ENCODE assay signal across 22 cellular contexts in the genomic region with DNA sequence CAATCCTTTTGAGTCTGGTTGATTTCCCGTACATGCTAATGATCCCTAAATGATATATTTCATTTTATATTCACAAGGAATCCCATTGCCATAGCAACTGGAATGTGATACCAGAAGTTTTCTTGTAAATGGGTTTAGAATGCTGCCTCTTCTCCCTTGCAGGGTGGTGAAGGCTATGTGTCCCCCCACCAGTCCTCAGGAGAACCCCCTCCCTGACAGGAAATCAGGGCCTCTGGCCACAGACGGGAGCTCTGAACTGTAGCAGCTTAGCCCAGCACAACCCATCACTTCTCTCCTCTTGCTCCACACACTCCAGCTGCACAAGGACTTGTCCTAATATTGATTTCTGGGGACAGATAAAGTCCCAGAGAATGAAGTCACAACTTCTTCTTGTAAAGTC.
DNase-seq lines count a peak whose midpoint lies in the region; ATAC-seq and TF ChIP-seq lines count a peak whose summit lies in the region.
"Had no signal": no experiment of that assay in that cellular context is flagged by ENCODE, and none has a peak within 500 bp of the region (broad histone marks: within the 10 kb centered on the region; RNA-seq: fewer than 3 reads in every experiment).

No MANE protein-coding gene starts in this region.

- peaks cover 26% of the 10 kb centered on the region for H3K4me1 Mint-ChIP-seq in activated CD4-positive, alpha-beta T cell treated with anti-CD3 and anti-CD28 coated beads, Interleukin-2, amount 10 ng/mL, durations not matched to agents 24 days and 14 days
- peaks cover 14% of the 10 kb centered on the region for H3K4me1 Mint-ChIP-seq in T-helper 17 cell

- no peak for ATAC-seq in T-helper 17 cell
- ATAC-seq: body of pancreas, psoas muscle had no signal

- 54% methylated on average over 2 of the region's 2 CpGs for WGBS in esophagus muscularis mucosa
- WGBS in spleen, 5 donors, result 21 to 37% (median 26%) methylated on average over 2 of the region's 2 CpGs

- no peak overlapping the region for H3K4me3 Mint-ChIP-seq in activated CD4-positive, alpha-beta T cell treated with anti-CD3 and anti-CD28 coated beads, Interleukin-2, amount 10 ng/mL, durations not matched to agents 24 days and 14 days
- H3K4me3 Mint-ChIP-seq in T-helper 17 cell, result no peak overlapping the region
- H3K4me3 Mint-ChIP-seq: activated CD4-positive, alpha-beta memory T cell treated with anti-CD3 and anti-CD28 coated beads for 36 hours; CD4-positive, alpha-beta T cell; T-cell had no signal

- H3K27ac ChIP-seq in esophagus muscularis mucosa (replicated peaks in 1 of 4) (no peak overlapping the region), spleen (no peak overlapping the region), substantia nigra (ENCODE audit: low read depth, low read length, poor library complexity, severe bottlenecking) (no peak overlapping the region)
- H3K27ac ChIP-seq: body of pancreas, psoas muscle, SJSA1, stomach, tibial nerve had no signal

- H3K9me3 ChIP-seq in T-helper 17 cell (ENCODE audit: control insufficient read depth, low read length, poor library complexity, severe bottlenecking), result no peaks in the 10 kb centered on the region
- no peaks in the 10 kb centered on the region for H3K9me3 ChIP-seq in esophagus muscularis mucosa
- H3K9me3 ChIP-seq in spleen, result peaks cover 0 to 10% (median 0%) of the 10 kb centered on the region in 8 donors
- H3K9me3 ChIP-seq: body of pancreas, psoas muscle, SJSA1, stomach, tibial nerve had no signal

- TF ChIP-seq POLR2A in esophagus muscularis mucosa (IDR thresholded peaks at IDR 0.05; ENCODE audit: low read depth) (no peak), spleen (IDR thresholded peaks at IDR 0.05) (no peak)

- DNase-seq in activated CD4-positive, alpha-beta T cell treated with anti-CD3 and anti-CD28 coated beads, Interleukin-2, amount 10 ng/mL, durations not matched to agents 24 days and 14 days, result peak; percentile 53
- DNase-seq in activated CD4-positive, alpha-beta T cell treated with anti-CD3 and anti-CD28 coated beads for 1 hour, result no peak
- DNase-seq in T-helper 17 cell (no peak), esophagus muscularis mucosa (ENCODE audit: extremely low spot score) (peak; percentile 34), spleen (peak; percentile 13), NCI-H524 (lab: John Stamatoyannopoulos, UW) (no peak), GDM1 (lab: John Stamatoyannopoulos, UW) (no peak), substantia nigra (lab: John Stamatoyannopoulos, UW) (no peak)
- DNase-seq: 8988T; activated naive CD4-positive, alpha-beta T cell treated with Interleukin-2 at 50 U/mL for 16 hours; activated T-cell treated with anti-CD3 and anti-CD28 coated beads, Interleukin-2, amount 50 U/mL, for 4 hours; body of pancreas; CD4-positive, alpha-beta T cell; glutamatergic neuron; Karpas-422; NCI-H146; psoas muscle; stomach; T-cell had no signal

- H3K4me1 ChIP-seq in esophagus muscularis mucosa, result peaks cover 0 to 2% (median 0%) of the 10 kb centered on the region in 4 donors
- peaks cover 0 to 31% (median 7%) of the 10 kb centered on the region in 6 donors for H3K4me1 ChIP-seq in spleen
- H3K4me1 ChIP-seq: body of pancreas, psoas muscle, SJSA1, stomach had no signal

- intact Hi-C loops in activated CD4-positive, alpha-beta T cell treated with anti-CD3 and anti-CD28 coated beads, Interleukin-2, amount 10 ng/mL, durations not matched to agents 24 days and 14 days (cut with micrococcal nuclease), result loop anchor here (10.0 kb wide), 1 partner anchor 283 kb away; no protein-coding TSS in a partner anchor
- intact Hi-C loops in esophagus muscularis mucosa (cut with DNase I), result no loop called here
- intact Hi-C loops in spleen (cut with DNase I; ENCODE audit: low total_unique reads), result no loop called here

- H3K36me3 Mint-ChIP-seq in activated CD4-positive, alpha-beta T cell treated with anti-CD3 and anti-CD28 coated beads, Interleukin-2, amount 10 ng/mL, durations not matched to agents 24 days and 14 days (ENCODE audit: low read depth), result no peaks in the 10 kb centered on the region
- peaks cover 6% of the 10 kb centered on the region for H3K36me3 Mint-ChIP-seq in T-helper 17 cell (ENCODE audit: low read depth)
- H3K36me3 Mint-ChIP-seq: activated CD4-positive, alpha-beta memory T cell treated with anti-CD3 and anti-CD28 coated beads for 36 hours; T-cell had no signal

- TF ChIP-seq CTCF in esophagus muscularis mucosa (IDR thresholded peaks at IDR 0.05) (no peak), spleen (IDR thresholded peaks at IDR 0.05 in 8 of 11, conservative IDR thresholded peaks at IDR 0.05 in 3 of 11) (no peak)

- H3K9me3 Mint-ChIP-seq in activated CD4-positive, alpha-beta T cell treated with anti-CD3 and anti-CD28 coated beads, Interleukin-2, amount 10 ng/mL, durations not matched to agents 24 days and 14 days, result no peaks in the 10 kb centered on the region
- H3K9me3 Mint-ChIP-seq: activated CD4-positive, alpha-beta memory T cell treated with anti-CD3 and anti-CD28 coated beads for 36 hours; activated T-cell treated with anti-CD3 and anti-CD28 coated beads, Interleukin-2, amount 50 U/mL, for 4 hours; CD4-positive, alpha-beta T cell; T-cell had no signal

- H3K36me3 ChIP-seq in esophagus muscularis mucosa (no peaks in the 10 kb centered on the region), spleen (no peaks in the 10 kb centered on the region)
- H3K36me3 ChIP-seq: SJSA1, stomach, tibial nerve had no signal

- no peaks in the 10 kb centered on the region for H3K27me3 Mint-ChIP-seq in activated CD4-positive, alpha-beta T cell treated with anti-CD3 and anti-CD28 coated beads, Interleukin-2, amount 10 ng/mL, durations not matched to agents 24 days and 14 days
- H3K27me3 Mint-ChIP-seq in T-helper 17 cell, result peaks cover 24% of the 10 kb centered on the region
- H3K27me3 Mint-ChIP-seq: activated CD4-positive, alpha-beta memory T cell treated with anti-CD3 and anti-CD28 coated beads for 36 hours; CD4-positive, alpha-beta T cell; T-cell had no signal

- no peak overlapping the region for H3K27ac Mint-ChIP-seq in activated CD4-positive, alpha-beta T cell treated with anti-CD3 and anti-CD28 coated beads, Interleukin-2, amount 10 ng/mL, durations not matched to agents 24 days and 14 days
- peak overlapping the region; percentile 53 for H3K27ac Mint-ChIP-seq in T-helper 17 cell
- H3K27ac Mint-ChIP-seq: activated CD4-positive, alpha-beta memory T cell treated with anti-CD3 and anti-CD28 coated beads for 36 hours; CD4-positive, alpha-beta T cell; T-cell had no signal

- peaks cover 0 to 15% (median 0%) of the 10 kb centered on the region in 4 donors for H3K27me3 ChIP-seq in esophagus muscularis mucosa
- no peaks in the 10 kb centered on the region for H3K27me3 ChIP-seq in spleen (replicated peaks in 1 of 7)
- H3K27me3 ChIP-seq: body of pancreas, stomach, tibial nerve had no signal

- no peak overlapping the region for H3K4me3 ChIP-seq in esophagus muscularis mucosa
- H3K4me3 ChIP-seq in spleen, result no peak overlapping the region
- H3K4me3 ChIP-seq: body of pancreas, psoas muscle, SJSA1, stomach, tibial nerve had no signal

- no peak for TF ChIP-seq EP300 in esophagus muscularis mucosa (IDR thresholded peaks at IDR 0.05)

Comparison
In these comparisons a context has a peak if more than half of its experiments do, and no peak if none do; other contexts are left out.
1. DNase-seq: peak in activated CD4-positive, alpha-beta T cell treated with anti-CD3 and anti-CD28 coated beads, Interleukin-2, amount 10 ng/mL, durations not matched to agents 24 days and 14 days (single experiment), esophagus muscularis mucosa (single experiment) and spleen (single experiment); none in activated CD4-positive, alpha-beta T cell treated with anti-CD3 and anti-CD28 coated beads for 1 hour (single experiment), T-helper 17 cell (0 of 3), NCI-H524 (0 of 2), GDM1 (single experiment) and substantia nigra (0 of 49).